Comparison of ENCODE assay signal across 1 cellular context in the genomic region with DNA sequence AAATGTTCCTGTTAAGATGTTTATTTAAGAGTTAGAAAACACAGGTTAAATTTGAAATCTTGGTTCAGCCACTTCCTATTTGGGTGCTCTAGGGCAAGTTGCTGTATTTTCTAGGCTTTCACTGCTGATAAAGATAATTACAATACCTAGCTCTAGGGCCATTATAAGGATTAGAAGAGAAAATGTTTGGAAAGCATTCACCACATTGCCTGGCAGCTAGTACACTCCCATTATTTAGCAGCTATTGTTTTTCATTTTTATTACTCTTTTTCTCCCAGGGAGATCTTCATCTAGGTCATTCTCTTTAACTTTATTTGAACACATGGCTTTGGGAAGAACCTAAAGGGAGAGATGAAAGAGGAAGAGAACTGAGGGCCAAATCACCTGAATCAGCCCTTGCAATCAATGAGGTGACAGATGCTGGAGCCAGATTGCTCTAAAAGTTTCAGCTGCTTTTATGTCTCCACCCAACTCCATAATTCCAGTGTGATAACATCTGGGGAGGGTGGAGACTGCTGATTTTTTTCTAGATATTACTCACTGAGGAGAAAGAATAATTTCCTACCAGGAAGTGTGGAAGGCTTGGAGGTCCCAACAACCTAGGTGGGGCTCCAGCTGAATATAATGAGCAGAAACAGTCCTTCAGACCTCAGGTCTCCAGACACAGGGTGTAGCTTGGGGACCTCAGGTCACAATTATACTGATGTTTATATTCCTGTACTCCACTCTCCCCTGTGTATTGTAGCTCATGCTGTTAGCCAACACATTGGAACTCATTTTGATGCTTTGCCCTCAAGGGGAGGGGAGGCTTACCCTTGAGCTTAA.
TF ChIP-seq lines count a peak whose summit lies in the region.

No MANE protein-coding gene starts in this region.

TF ChIP-seq in GM23338, 12 proteins besides CTCF, POLR2A, EP300 and RAD21 (continued from another document):
- TF ChIP-seq, protein P1, sequence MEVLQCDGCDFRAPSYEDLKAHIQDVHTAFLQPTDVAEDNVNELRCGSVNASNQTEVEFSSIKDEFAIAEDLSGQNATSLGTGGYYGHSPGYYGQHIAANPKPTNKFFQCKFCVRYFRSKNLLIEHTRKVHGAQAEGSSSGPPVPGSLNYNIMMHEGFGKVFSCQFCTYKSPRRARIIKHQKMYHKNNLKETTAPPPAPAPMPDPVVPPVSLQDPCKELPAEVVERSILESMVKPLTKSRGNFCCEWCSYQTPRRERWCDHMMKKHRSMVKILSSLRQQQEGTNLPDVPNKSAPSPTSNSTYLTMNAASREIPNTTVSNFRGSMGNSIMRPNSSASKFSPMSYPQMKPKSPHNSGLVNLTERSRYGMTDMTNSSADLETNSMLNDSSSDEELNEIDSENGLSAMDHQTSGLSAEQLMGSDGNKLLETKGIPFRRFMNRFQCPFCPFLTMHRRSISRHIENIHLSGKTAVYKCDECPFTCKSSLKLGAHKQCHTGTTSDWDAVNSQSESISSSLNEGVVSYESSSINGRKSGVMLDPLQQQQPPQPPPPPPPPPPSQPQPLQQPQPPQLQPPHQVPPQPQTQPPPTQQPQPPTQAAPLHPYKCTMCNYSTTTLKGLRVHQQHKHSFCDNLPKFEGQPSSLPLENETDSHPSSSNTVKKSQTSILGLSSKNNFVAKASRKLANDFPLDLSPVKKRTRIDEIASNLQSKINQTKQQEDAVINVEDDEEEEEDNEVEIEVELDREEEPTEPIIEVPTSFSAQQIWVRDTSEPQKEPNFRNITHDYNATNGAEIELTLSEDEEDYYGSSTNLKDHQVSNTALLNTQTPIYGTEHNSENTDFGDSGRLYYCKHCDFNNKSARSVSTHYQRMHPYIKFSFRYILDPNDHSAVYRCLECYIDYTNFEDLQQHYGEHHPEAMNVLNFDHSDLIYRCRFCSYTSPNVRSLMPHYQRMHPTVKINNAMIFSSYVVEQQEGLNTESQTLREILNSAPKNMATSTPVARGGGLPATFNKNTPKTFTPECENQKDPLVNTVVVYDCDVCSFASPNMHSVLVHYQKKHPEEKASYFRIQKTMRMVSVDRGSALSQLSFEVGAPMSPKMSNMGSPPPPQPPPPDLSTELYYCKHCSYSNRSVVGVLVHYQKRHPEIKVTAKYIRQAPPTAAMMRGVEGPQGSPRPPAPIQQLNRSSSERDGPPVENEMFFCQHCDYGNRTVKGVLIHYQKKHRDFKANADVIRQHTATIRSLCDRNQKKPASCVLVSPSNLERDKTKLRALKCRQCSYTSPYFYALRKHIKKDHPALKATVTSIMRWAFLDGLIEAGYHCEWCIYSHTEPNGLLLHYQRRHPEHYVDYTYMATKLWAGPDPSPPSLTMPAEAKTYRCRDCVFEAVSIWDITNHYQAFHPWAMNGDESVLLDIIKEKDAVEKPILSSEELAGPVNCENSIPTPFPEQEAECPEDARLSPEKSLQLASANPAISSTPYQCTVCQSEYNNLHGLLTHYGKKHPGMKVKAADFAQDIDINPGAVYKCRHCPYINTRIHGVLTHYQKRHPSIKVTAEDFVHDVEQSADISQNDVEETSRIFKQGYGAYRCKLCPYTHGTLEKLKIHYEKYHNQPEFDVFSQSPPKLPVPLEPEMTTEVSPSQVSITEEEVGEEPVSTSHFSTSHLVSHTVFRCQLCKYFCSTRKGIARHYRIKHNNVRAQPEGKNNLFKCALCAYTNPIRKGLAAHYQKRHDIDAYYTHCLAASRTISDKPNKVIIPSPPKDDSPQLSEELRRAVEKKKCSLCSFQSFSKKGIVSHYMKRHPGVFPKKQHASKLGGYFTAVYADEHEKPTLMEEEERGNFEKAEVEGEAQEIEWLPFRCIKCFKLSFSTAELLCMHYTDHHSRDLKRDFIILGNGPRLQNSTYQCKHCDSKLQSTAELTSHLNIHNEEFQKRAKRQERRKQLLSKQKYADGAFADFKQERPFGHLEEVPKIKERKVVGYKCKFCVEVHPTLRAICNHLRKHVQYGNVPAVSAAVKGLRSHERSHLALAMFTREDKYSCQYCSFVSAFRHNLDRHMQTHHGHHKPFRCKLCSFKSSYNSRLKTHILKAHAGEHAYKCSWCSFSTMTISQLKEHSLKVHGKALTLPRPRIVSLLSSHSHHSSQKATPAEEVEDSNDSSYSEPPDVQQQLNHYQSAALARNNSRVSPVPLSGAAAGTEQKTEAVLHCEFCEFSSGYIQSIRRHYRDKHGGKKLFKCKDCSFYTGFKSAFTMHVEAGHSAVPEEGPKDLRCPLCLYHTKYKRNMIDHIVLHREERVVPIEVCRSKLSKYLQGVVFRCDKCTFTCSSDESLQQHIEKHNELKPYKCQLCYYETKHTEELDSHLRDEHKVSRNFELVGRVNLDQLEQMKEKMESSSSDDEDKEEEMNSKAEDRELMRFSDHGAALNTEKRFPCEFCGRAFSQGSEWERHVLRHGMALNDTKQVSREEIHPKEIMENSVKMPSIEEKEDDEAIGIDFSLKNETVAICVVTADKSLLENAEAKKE (CRISPR knock-in tag; IDR thresholded peaks at IDR 0.05) = no peak
- TF ChIP-seq, protein P2, sequence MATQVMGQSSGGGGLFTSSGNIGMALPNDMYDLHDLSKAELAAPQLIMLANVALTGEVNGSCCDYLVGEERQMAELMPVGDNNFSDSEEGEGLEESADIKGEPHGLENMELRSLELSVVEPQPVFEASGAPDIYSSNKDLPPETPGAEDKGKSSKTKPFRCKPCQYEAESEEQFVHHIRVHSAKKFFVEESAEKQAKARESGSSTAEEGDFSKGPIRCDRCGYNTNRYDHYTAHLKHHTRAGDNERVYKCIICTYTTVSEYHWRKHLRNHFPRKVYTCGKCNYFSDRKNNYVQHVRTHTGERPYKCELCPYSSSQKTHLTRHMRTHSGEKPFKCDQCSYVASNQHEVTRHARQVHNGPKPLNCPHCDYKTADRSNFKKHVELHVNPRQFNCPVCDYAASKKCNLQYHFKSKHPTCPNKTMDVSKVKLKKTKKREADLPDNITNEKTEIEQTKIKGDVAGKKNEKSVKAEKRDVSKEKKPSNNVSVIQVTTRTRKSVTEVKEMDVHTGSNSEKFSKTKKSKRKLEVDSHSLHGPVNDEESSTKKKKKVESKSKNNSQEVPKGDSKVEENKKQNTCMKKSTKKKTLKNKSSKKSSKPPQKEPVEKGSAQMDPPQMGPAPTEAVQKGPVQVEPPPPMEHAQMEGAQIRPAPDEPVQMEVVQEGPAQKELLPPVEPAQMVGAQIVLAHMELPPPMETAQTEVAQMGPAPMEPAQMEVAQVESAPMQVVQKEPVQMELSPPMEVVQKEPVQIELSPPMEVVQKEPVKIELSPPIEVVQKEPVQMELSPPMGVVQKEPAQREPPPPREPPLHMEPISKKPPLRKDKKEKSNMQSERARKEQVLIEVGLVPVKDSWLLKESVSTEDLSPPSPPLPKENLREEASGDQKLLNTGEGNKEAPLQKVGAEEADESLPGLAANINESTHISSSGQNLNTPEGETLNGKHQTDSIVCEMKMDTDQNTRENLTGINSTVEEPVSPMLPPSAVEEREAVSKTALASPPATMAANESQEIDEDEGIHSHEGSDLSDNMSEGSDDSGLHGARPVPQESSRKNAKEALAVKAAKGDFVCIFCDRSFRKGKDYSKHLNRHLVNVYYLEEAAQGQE (IDR thresholded peaks at IDR 0.05; ENCODE audit: unreplicated experiment) = no peak
- TF ChIP-seq ZNF331 (CRISPR knock-in tag; IDR thresholded peaks at IDR 0.05; ENCODE audit: low read depth) (no peak), EZH2phosphoT487 (IDR thresholded peaks at IDR 0.05; ENCODE audit: unreplicated experiment) (no peak)
